ENCODE assay signal across 8 cellular contexts in the genomic region with DNA sequence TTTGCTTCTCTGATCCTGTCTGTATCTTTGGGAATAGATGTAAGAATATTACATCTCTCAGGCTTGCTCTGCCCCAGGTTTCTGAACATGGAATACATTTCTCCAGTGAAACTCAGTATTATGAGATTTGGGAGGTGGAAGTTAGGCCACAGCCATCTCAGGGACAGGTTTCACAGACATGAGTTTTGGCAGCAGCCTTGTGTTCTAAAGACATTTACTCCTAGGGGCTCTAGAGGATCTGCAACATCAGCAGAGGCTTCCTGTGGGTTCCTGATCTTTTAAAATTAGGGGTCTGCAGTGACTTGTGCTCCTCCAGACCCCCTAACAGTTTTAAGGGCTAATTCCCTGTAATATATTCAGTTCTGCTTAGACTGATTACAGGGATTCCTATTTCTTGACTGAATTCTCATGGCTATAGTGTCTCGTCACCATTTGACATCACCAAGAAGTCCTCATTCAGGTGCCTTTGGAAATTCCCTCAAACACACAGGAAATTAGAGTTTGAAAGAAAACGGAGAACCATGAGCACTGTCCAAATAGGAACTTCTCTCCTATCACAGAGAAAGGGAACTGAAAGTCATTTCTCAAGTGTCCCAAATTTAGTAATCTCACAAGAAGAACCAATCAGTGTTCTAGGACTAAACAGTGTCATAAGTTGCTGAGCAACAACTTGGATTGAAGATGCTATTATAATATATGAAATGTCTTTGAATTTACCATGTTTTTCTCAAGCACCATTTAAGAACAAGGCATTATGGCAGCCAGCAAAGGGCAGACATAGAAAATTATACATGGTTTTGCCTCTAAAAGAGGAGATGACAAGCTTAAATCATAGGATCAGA. TPM values are rescaled to one million over a fixed set of nuclear protein-coding genes. Genes with fewer than 3 reads are reported as not detected.
A peak's percentile ranks its signal among the peaks of the same experiment; 100 is the strongest.
DNase-seq lines count a peak whose midpoint lies in the region; ATAC-seq and TF ChIP-seq lines count a peak whose summit lies in the region.

No MANE protein-coding gene starts in this region.

- H3K36me3 Mint-ChIP-seq in osteocyte (ENCODE audit: unreplicated experiment): no peaks in the 10 kb centered on the region

- H3K27me3 Mint-ChIP-seq in osteocyte (ENCODE audit: unreplicated experiment): peaks cover 10% of the 10 kb centered on the region

- TF ChIP-seq EP300 in suprapubic skin (IDR thresholded peaks at IDR 0.05): no peak

- H3K9me3 ChIP-seq in suprapubic skin: no peaks in the 10 kb centered on the region

- WGBS in suprapubic skin: 55% methylated on average over 2 of the region's 2 CpGs

- DNase-seq in DMS114 treated with DMSO at 0.1 percent for 48 hours (lab: John Stamatoyannopoulos, UW; ENCODE audit: unreplicated experiment): peak; percentile 12
- peak; percentile 73 for DNase-seq in KBM-7
- DNase-seq in fibroblast of gingiva (ENCODE audit: low read depth): peak; percentile 16
- DNase-seq in suprapubic skin (ENCODE audit: low spot score in 2 of 2): no peak
- DNase-seq in stimulated activated CD4-positive, alpha-beta T cell treated with anti-CD3 and anti-CD28 coated beads, Interleukin-2, amount 100 ng/mL, for 24 hours: no peak
- no peak for DNase-seq in HK-2 (ENCODE audit: unreplicated experiment)
- DNase-seq in osteocyte (ENCODE audit: extremely low spot score, unreplicated experiment): no peak

- H3K4me3 ChIP-seq in suprapubic skin: no peak overlapping the region

- H3K9me3 Mint-ChIP-seq in osteocyte (ENCODE audit: unreplicated experiment): no peaks in the 10 kb centered on the region

- peak; percentile 51 for ATAC-seq in GM21515 (IDR thresholded peaks at IDR 0.05; ENCODE audit: unreplicated experiment)

- H3K27ac ChIP-seq in suprapubic skin: peak overlapping the region; percentile 48

- no peaks in the 10 kb centered on the region for H3K4me1 Mint-ChIP-seq in osteocyte (ENCODE audit: unreplicated experiment)

- H3K36me3 ChIP-seq in suprapubic skin: no peaks in the 10 kb centered on the region

- TF ChIP-seq CTCF in suprapubic skin (IDR thresholded peaks at IDR 0.05) (no peak), osteocyte (IDR thresholded peaks at IDR 0.05) (no peak)

- no peak for TF ChIP-seq POLR2A in suprapubic skin (IDR thresholded peaks at IDR 0.05)

- no peak overlapping the region for H3K27ac Mint-ChIP-seq in osteocyte (ENCODE audit: unreplicated experiment)

- H3K4me1 ChIP-seq in suprapubic skin: peaks cover 4% of the 10 kb centered on the region

- no peaks in the 10 kb centered on the region for H3K27me3 ChIP-seq in suprapubic skin

- no peak overlapping the region for H3K4me3 Mint-ChIP-seq in osteocyte (ENCODE audit: unreplicated experiment)

- in situ Hi-C loops in KBM-7 (cut with MboI; ENCODE audit: low pct_unique_long_range_greater_than_20kb, low sequenced_read_pairs): no loop called here

RNA-seq across cellular contexts. Expression of a gene that starts 2.5 kb away (rescaled TPM):
- total RNA-seq in suprapubic skin (100 to 1,000 TPM; 126 to 261 (median 220) TPM), osteocyte (not detected in 2 replicates)

RNA-seq across cellular contexts. Expression of a gene that starts 30.2 kb away (rescaled TPM):
- not detected for total RNA-seq in suprapubic skin
- total RNA-seq in osteocyte: not detected in 2 replicates

Comparison
In these comparisons a context has a peak if more than half of its experiments do, and no peak if none do; other contexts are left out.
1. DNase-seq: peak in DMS114 treated with DMSO at 0.1 percent for 48 hours (single experiment), KBM-7 (single experiment) and fibroblast of gingiva (single experiment); none in suprapubic skin (0 of 2), stimulated activated CD4-positive, alpha-beta T cell treated with anti-CD3 and anti-CD28 coated beads, Interleukin-2, amount 100 ng/mL, for 24 hours (0 of 2), HK-2 (single experiment) and osteocyte (single experiment).
2. RNA of a gene that starts 2.5 kb away (total RNA-seq): 126 to 261 TPM in suprapubic skin; not detected in osteocyte; every median in the first group is over 100 times any median in the second.